ENCODE assay signal across 9 cellular contexts in the genomic region with DNA sequence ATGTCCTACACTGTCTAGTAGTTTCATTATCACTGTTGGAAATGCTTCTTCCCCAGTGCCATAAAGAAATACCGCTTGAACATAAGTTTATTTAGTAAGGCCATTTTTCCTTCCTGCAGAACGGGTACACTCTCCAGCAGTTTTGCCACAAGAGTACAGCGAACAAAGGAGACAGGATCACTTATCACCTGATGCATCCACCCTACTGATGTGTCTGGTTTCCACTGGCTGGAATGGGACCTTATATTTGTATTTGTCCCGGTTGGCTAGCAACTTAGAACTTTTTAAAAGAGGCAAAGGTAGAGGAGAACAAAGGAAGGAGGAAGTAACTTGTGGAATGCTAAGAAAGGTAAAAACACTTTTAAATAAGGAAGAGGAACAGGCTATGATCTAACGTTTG. TPM values are rescaled to one million over a fixed set of nuclear protein-coding genes. Genes with fewer than 3 reads are reported as not detected.
"Had no signal": no experiment of that assay in that cellular context is flagged by ENCODE, and none has a peak within 500 bp of the region (broad histone marks: within the 10 kb centered on the region; RNA-seq: fewer than 3 reads in every experiment).

No MANE protein-coding gene starts in this region.

RNA-seq across cellular contexts. Expression of a gene that starts 46.1 kb away (rescaled TPM):
- total RNA-seq: activated CD4-positive, alpha-beta T cell treated with anti-CD3 and anti-CD28 coated beads for 36 hours; activated CD4-positive, alpha-beta T cell treated with anti-CD3 and anti-CD28 coated beads, Interleukin-2, amount 10 ng/mL, durations not matched to agents 7 days and 5 days; activated CD8-positive, alpha-beta T cell treated with anti-CD3 and anti-CD28 coated beads, Interleukin-2, amount 10 ng/mL, durations not matched to agents 7 days and 5 days; activated naive CD8-positive, alpha-beta T cell treated with anti-CD3 and anti-CD28 coated beads, Interleukin-2, amount 10 ng/mL, durations not matched to agents 7 days and 5 days; activated T-helper 2 cell treated with anti-CD3 and anti-CD28 coated beads, Interferon-gamma antibody, Interleukin-2, Interleukin-4, amounts not matched to agents 10 μg/mL and 5 μg/mL and 100 μg/mL, durations not matched to agents 14 hours and 24 hours and 36 hours; LHCN-M2; PC-3; SJSA1 had no signal
- polyA plus RNA-seq: SK-N-SH had no signal
